ENCODE assay signal across 13 cellular contexts in genomic region chr18:11868230-11868629, GRCh38. TPM values are rescaled to one million over a fixed set of nuclear protein-coding genes. Genes with fewer than 3 reads are reported as not detected.
DNase-seq lines count a peak whose midpoint lies in the region; ATAC-seq, FAIRE-seq and TF ChIP-seq lines count a peak whose summit lies in the region.
"Had no signal": no experiment of that assay in that cellular context is flagged by ENCODE, and none has a peak within 500 bp of the region (broad histone marks: within the 10 kb centered on the region; RNA-seq: fewer than 3 reads in every experiment).

No MANE protein-coding gene starts in this region.

- H3K27me3 Mint-ChIP-seq in H9 (ENCODE audit: low read depth): no peaks in the 10 kb centered on the region
- H3K27me3 Mint-ChIP-seq in memory B cell: peaks cover 8% of the 10 kb centered on the region
- peaks cover 0 to 20% (median 5%) of the 10 kb centered on the region in 5 donors for H3K27me3 Mint-ChIP-seq in naive thymus-derived CD4-positive, alpha-beta T cell

- H4K5ac ChIP-seq in H9 (ENCODE audit: insufficient read length, low read depth, low read length): no peak overlapping the region

- H4K20me1 ChIP-seq in H9 (ENCODE audit: control insufficient read depth, insufficient read depth, insufficient read length) (no peaks in the 10 kb centered on the region), OCI-LY7 (ENCODE audit: insufficient read depth, low read length) (no peaks in the 10 kb centered on the region)

- H2BK15ac ChIP-seq in H9 (ENCODE audit: low read depth, low read length): no peak overlapping the region

- H2BK12ac ChIP-seq in H9 (ENCODE audit: insufficient read length, low read depth, low read length): no peak overlapping the region

- ATAC-seq in memory B cell (ENCODE audit: low read depth) (peak; percentile 82), GM18861 (IDR thresholded peaks at IDR 0.05; ENCODE audit: unreplicated experiment) (no peak)
- ATAC-seq in naive thymus-derived CD4-positive, alpha-beta T cell: no peak
- ATAC-seq: A549; CD8-positive, alpha-beta T cell; HCT116 had no signal

- no peak overlapping the region for H4K91ac ChIP-seq in H9 (ENCODE audit: insufficient read length, low read depth, low read length)

- H3K9me3 Mint-ChIP-seq in H9: no peaks in the 10 kb centered on the region
- H3K9me3 Mint-ChIP-seq in memory B cell: no peaks in the 10 kb centered on the region
- no peaks in the 10 kb centered on the region for H3K9me3 Mint-ChIP-seq in naive thymus-derived CD4-positive, alpha-beta T cell
- H3K9me3 Mint-ChIP-seq: CD8-positive, alpha-beta T cell had no signal

- H3T11ph ChIP-seq in H9 (ENCODE audit: low read length): no peak overlapping the region

- no TSS peak for BruUV-seq in OCI-LY7 (replicated peaks; lab: Mats Ljungman, UMichigan)

- DNase-seq in H9 (no peak), OCI-LY7 (ENCODE audit: low spot score) (peak; percentile 81), memory B cell (ENCODE audit: low spot score in 2 of 2) (no peak), HTR-8/SVneo (ENCODE audit: insufficient read length, low spot score) (no peak)
- no peak for DNase-seq in naive thymus-derived CD4-positive, alpha-beta T cell
- DNase-seq: CD8-positive, alpha-beta T cell; COR-L47; DND-41; GF-D8 had no signal

- no peak overlapping the region for H3K56ac ChIP-seq in H9 (ENCODE audit: insufficient read length, low read depth, low read length)

- peak overlapping the region; percentile 18 for H4K8ac ChIP-seq in H9 (replicated peaks; ENCODE audit: insufficient read length, low read depth, low read length)

- no peak for FAIRE-seq in HTR-8/SVneo (lab: Jason Lieb, UNC)
- FAIRE-seq: A549 had no signal

- no peaks in the 10 kb centered on the region for H3K27me3 ChIP-seq in H9 (ENCODE audit: insufficient read depth, low read length)
- H3K27me3 ChIP-seq in naive thymus-derived CD4-positive, alpha-beta T cell (ENCODE audit: control insufficient read depth in 2 of 2, insufficient read depth in 2 of 2, low read length in 2 of 2): no peaks in the 10 kb centered on the region

- WGBS in H9 (ENCODE audit: extremely low coverage, insufficient read length, low lambda C conversion rate): no CpG with 5 or more reads among the region's 8 CpGs

- CTCF ChIA-PET in OCI-LY7 (lab: Charles Lee; ENCODE audit: unreplicated experiment): no interaction called here
- CTCF ChIA-PET in naive thymus-derived CD4-positive, alpha-beta T cell (lab: Charles Lee): no interaction called here

- H3K79me2 ChIP-seq in H9 (ENCODE audit: insufficient read depth, low read length): no peaks in the 10 kb centered on the region
- H3K79me2 ChIP-seq in OCI-LY7 (ENCODE audit: insufficient read depth, low read depth, low read length): no peaks in the 10 kb centered on the region

- H3K27ac Mint-ChIP-seq in H9 (peak overlapping the region in 2 of 3 experiments; percentile 57 to 70; a peak in 3 of 7 replicates), memory B cell (peak overlapping the region; percentile 45)
- no peak overlapping the region for H3K27ac Mint-ChIP-seq in naive thymus-derived CD4-positive, alpha-beta T cell
- H3K27ac Mint-ChIP-seq: CD14-positive monocyte; CD8-positive, alpha-beta T cell had no signal

- peaks cover 7 to 8% of the 10 kb centered on the region in 2 experiments for H3K4me1 Mint-ChIP-seq in H9
- peaks cover 9% of the 10 kb centered on the region for H3K4me1 Mint-ChIP-seq in memory B cell
- peaks cover 0 to 2% (median 0%) of the 10 kb centered on the region in 7 donors for H3K4me1 Mint-ChIP-seq in naive thymus-derived CD4-positive, alpha-beta T cell
- H3K4me1 Mint-ChIP-seq: CD14-positive monocyte had no signal

- peaks cover 8 to 36% (median 13%) of the 10 kb centered on the region in 3 experiments; a peak in 6 of 7 replicates for H3K36me3 Mint-ChIP-seq in H9 (ENCODE audit: insufficient read depth in 1 of 3, low read depth in 3 of 3)
- H3K36me3 Mint-ChIP-seq in memory B cell: no peaks in the 10 kb centered on the region
- no peaks in the 10 kb centered on the region for H3K36me3 Mint-ChIP-seq in naive thymus-derived CD4-positive, alpha-beta T cell
- H3K36me3 Mint-ChIP-seq: CD14-positive monocyte; CD8-positive, alpha-beta T cell had no signal

- intact Hi-C loops in OCI-LY7 (cut with micrococcal nuclease; ENCODE audit: unreplicated experiment): no loop called here
- intact Hi-C loops in naive thymus-derived CD4-positive, alpha-beta T cell (cut with micrococcal nuclease): no loop called here

- no peak overlapping the region for H3K4me2 ChIP-seq in H9 (ENCODE audit: insufficient read depth, insufficient read length, low read length)
- H3K4me2 ChIP-seq in OCI-LY7 (ENCODE audit: low read length): peak overlapping the region; percentile 62
- H3K4me2 ChIP-seq: A549 had no signal

- H3K79me1 ChIP-seq in H9 (ENCODE audit: insufficient read depth, low read depth, low read length, poor library complexity, severe bottlenecking): no peaks in the 10 kb centered on the region

- no peak overlapping the region for H3K9ac ChIP-seq in H9 (ENCODE audit: extremely low read depth, insufficient read length, low read length)

- no peaks in the 10 kb centered on the region for H3K23me2 ChIP-seq in H9 (ENCODE audit: insufficient read length, low read depth, low read length, poor library complexity, severe bottlenecking)

- no peak overlapping the region for H3K18ac ChIP-seq in H9 (ENCODE audit: insufficient read length, low read depth, low read length)

- no peaks in the 10 kb centered on the region for H3K9me3 ChIP-seq in H9 (ENCODE audit: control insufficient read depth, low read depth, low read length)
- H3K9me3 ChIP-seq in OCI-LY7 (ENCODE audit: low read length): no peaks in the 10 kb centered on the region
- no peaks in the 10 kb centered on the region for H3K9me3 ChIP-seq in naive thymus-derived CD4-positive, alpha-beta T cell (ENCODE audit: control insufficient read depth in 2 of 3, low read length in 3 of 3)
- H3K9me3 ChIP-seq: A549 had no signal

- no peak overlapping the region for H3K23ac ChIP-seq in H9 (ENCODE audit: insufficient read length, low read depth, low read length)

- H3K4me1 ChIP-seq in H9 (ENCODE audit: insufficient read depth, low read length) (peaks cover 4% of the 10 kb centered on the region), OCI-LY7 (ENCODE audit: insufficient read depth, low read length, poor library complexity, severe bottlenecking) (peaks cover 17% of the 10 kb centered on the region)
- no peaks in the 10 kb centered on the region for H3K4me1 ChIP-seq in naive thymus-derived CD4-positive, alpha-beta T cell (ENCODE audit: control insufficient read depth in 2 of 2, insufficient read depth in 2 of 2, low read length in 2 of 2)
- H3K4me1 ChIP-seq: A549 had no signal

- H3K9me2 ChIP-seq in OCI-LY7 (ENCODE audit: insufficient read depth, low read length): no peaks in the 10 kb centered on the region

- H3K27ac ChIP-seq in H9 (ENCODE audit: insufficient read length, low read depth, low read length) (no peak overlapping the region), OCI-LY7 (ENCODE audit: low read depth, low read length, poor library complexity, severe bottlenecking) (peak overlapping the region; percentile 63)
- no peak overlapping the region for H3K27ac ChIP-seq in naive thymus-derived CD4-positive, alpha-beta T cell (ENCODE audit: low read depth, low read length)
- H3K27ac ChIP-seq: A549 had no signal

- H3K36me3 ChIP-seq in OCI-LY7 (ENCODE audit: insufficient read depth, low read length): no peaks in the 10 kb centered on the region
- H3K36me3 ChIP-seq in naive thymus-derived CD4-positive, alpha-beta T cell (ENCODE audit: control insufficient read depth in 2 of 3, insufficient read depth in 3 of 3, low read length in 3 of 3): no peaks in the 10 kb centered on the region

- TF ChIP-seq CTCF in H9 (conservative IDR thresholded peaks at IDR 0.05) (no peak), OCI-LY7 (conservative IDR thresholded peaks at IDR 0.05; ENCODE audit: low read length) (no peak)

- no peak overlapping the region for H2BK20ac ChIP-seq in H9 (ENCODE audit: low read depth, low read length, poor library complexity, severe bottlenecking)

- no peak overlapping the region for H2AK5ac ChIP-seq in H9 (ENCODE audit: insufficient read length, low read length)

- no peak overlapping the region for H2BK5ac ChIP-seq in H9 (ENCODE audit: insufficient read length, low read length)

- no peak overlapping the region for H2BK120ac ChIP-seq in H9 (ENCODE audit: low read depth, low read length, poor library complexity, severe bottlenecking)

- H2AFZ ChIP-seq in H9 (ENCODE audit: low read length): no peak overlapping the region
- H2AFZ ChIP-seq in OCI-LY7 (ENCODE audit: low read length): peak overlapping the region; percentile 35; the same call in 1 of the 2 replicates

- H3K14ac ChIP-seq in H9 (ENCODE audit: insufficient read depth, low read length): no peak overlapping the region

- peak overlapping the region; percentile 5 for H3K4me3 ChIP-seq in OCI-LY7 (ENCODE audit: low read depth, low read length, poor library complexity, severe bottlenecking)
- H3K4me3 ChIP-seq in naive thymus-derived CD4-positive, alpha-beta T cell (ENCODE audit: low read length): no peak overlapping the region
- H3K4me3 ChIP-seq: A549 had no signal

- H3K4ac ChIP-seq in H9 (ENCODE audit: low read depth, low read length): no peak overlapping the region

- H3K4me3 Mint-ChIP-seq in H9 (no peak overlapping the region), memory B cell (no peak overlapping the region)
- no peak overlapping the region for H3K4me3 Mint-ChIP-seq in naive thymus-derived CD4-positive, alpha-beta T cell
- H3K4me3 Mint-ChIP-seq: CD14-positive monocyte; CD8-positive, alpha-beta T cell had no signal

- POLR2A ChIA-PET in OCI-LY7 (lab: Charles Lee): no interaction called here
- POLR2A ChIA-PET in naive thymus-derived CD4-positive, alpha-beta T cell (lab: Charles Lee): no interaction called here

RNA-seq across cellular contexts. Expression of gene CHMP1B, which starts 17.0 kb away (rescaled TPM):
- 38.7 and 39.2 TPM in 2 replicates for total RNA-seq in H9 (2021)
- total RNA-seq in OCI-LY7 (2014; rRNA removed; shearing (Covaris generic)): 29.3 and 31.5 TPM in 2 replicates
- 24.2 and 28.6 TPM in 2 replicates for total RNA-seq in OCI-LY7 (2022)
- total RNA-seq in naive thymus-derived CD4-positive, alpha-beta T cell: 100 to 1,000 TPM in 1 of 5 experiments, 10 to 100 TPM in 4; 27.2 to 115 (median 56.1) TPM
- polyA plus RNA-seq in naive thymus-derived CD4-positive, alpha-beta T cell: 10 to 100 TPM; 52.1 to 54.2 TPM

RNA-seq across cellular contexts. Expression of gene MPPE1, which starts 39.9 kb away (rescaled TPM):
- total RNA-seq in H9 (2021) (12.7 and 13.2 TPM in 2 replicates), OCI-LY7 (2022) (40.1 and 53.0 TPM in 2 replicates)
- 26.5 and 32.5 TPM in 2 replicates for total RNA-seq in OCI-LY7 (2014; rRNA removed; shearing (Covaris generic))
- 10 to 100 TPM; 61.9 to 88.0 (median 86.2) TPM for total RNA-seq in naive thymus-derived CD4-positive, alpha-beta T cell
- polyA plus RNA-seq in naive thymus-derived CD4-positive, alpha-beta T cell: 10 to 100 TPM; 45.6 to 47.7 TPM

Comparison
In these comparisons a context has a peak if more than half of its experiments do, and no peak if none do; other contexts are left out.
1. H3K27ac Mint-ChIP-seq: peak in H9 (2 of 3) and memory B cell (single experiment); none in naive thymus-derived CD4-positive, alpha-beta T cell (0 of 9).